18 cellular contexts compared by ENCODE assay signal in the genomic region with DNA sequence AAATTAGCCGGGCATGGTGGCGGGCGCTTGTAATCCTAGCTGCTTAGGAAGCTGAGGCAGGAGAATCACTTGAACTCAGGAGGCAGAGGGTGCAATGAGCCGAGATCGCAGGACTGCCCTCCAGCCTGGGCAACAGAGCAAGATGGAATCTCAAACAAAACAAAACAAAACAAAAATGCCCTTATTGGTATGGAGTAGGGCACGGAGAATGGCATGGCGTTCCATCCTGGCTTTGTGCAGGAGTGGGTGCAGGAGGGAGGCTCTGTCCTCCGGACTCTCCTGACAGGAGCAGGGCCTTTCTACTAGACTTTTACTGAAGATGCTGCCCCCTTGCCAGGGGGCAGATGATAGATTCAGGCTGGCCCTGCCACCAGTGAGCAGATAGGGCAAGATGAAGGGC. TPM values are rescaled to one million over a fixed set of nuclear protein-coding genes. Genes with fewer than 3 reads are reported as not detected.
"Had no signal": no experiment of that assay in that cellular context is flagged by ENCODE, and none has a peak within 500 bp of the region (broad histone marks: within the 10 kb centered on the region; RNA-seq: fewer than 3 reads in every experiment).

No MANE protein-coding gene starts in this region.

- DNase-seq: activated CD8-positive, alpha-beta memory T cell treated with anti-CD3 and anti-CD28 coated beads, Interleukin-2, amount 50 U/mL, for 4 hours; activated CD8-positive, alpha-beta T cell treated with anti-CD3 and anti-CD28 coated beads for 36 hours; activated gamma-delta T cell treated with Interleukin-2 at 50 U/mL for 16 hours; activated T-cell treated with anti-CD3 and anti-CD28 coated beads, Interleukin-2, amount 50 U/mL, for 72 hours; aorta; effector CD8-positive, alpha-beta T cell; lower lobe of right lung; mucosa of descending colon; stimulated activated CD4-positive, alpha-beta T cell treated with anti-CD3 and anti-CD28 coated beads, Interleukin-12 subunit alpha, Interleukin-12 subunit beta, amount 100 ng/mL, for 4 hours; stimulated activated CD4-positive, alpha-beta T cell treated with anti-CD3 and anti-CD28 coated beads, Interleukin-2, amount 100 ng/mL, for 48 hours; T-cell; T1000 had no signal

- H3K36me3 Mint-ChIP-seq: T-cell had no signal

- H3K27ac ChIP-seq: epithelial cell of prostate, lower lobe of right lung had no signal

- H3K36me3 ChIP-seq: gastroesophageal sphincter, lower lobe of right lung had no signal

- ATAC-seq: activated CD8-positive, alpha-beta T cell treated with anti-CD3 and anti-CD28 coated beads for 36 hours; activated T-cell treated with anti-CD3 and anti-CD28 coated beads, Interleukin-2, amount 50 U/mL, for 72 hours; T-cell had no signal

- H3K27ac Mint-ChIP-seq: activated CD8-positive, alpha-beta T cell treated with anti-CD3 and anti-CD28 coated beads for 36 hours; activated T-cell treated with anti-CD3 and anti-CD28 coated beads, Interleukin-2, amount 50 U/mL, for 72 hours; stimulated activated naive CD8-positive, alpha-beta T cell treated with anti-CD3 and anti-CD28 coated beads, Interleukin-15, Interleukin-2, amounts not matched to agents 100 ng/mL and 50 ng/mL, for 24 hours; T-cell had no signal

- FAIRE-seq: colon had no signal

- H3K9me3 ChIP-seq: gastroesophageal sphincter, lower lobe of right lung, mucosa of descending colon had no signal

- H3K9me3 Mint-ChIP-seq: activated CD8-positive, alpha-beta T cell treated with anti-CD3 and anti-CD28 coated beads for 36 hours; activated T-cell treated with anti-CD3 and anti-CD28 coated beads, Interleukin-2, amount 50 U/mL, for 72 hours; stimulated activated naive CD8-positive, alpha-beta T cell treated with anti-CD3 and anti-CD28 coated beads, Interleukin-15, Interleukin-2, amounts not matched to agents 100 ng/mL and 50 ng/mL, for 24 hours; T-cell had no signal

- H3K4me3 Mint-ChIP-seq: activated CD8-positive, alpha-beta T cell treated with anti-CD3 and anti-CD28 coated beads for 36 hours; activated T-cell treated with anti-CD3 and anti-CD28 coated beads, Interleukin-2, amount 50 U/mL, for 72 hours; stimulated activated naive CD8-positive, alpha-beta T cell treated with anti-CD3 and anti-CD28 coated beads, Interleukin-15, Interleukin-2, amounts not matched to agents 100 ng/mL and 50 ng/mL, for 24 hours; T-cell had no signal

RNA-seq across cellular contexts. Expression of a gene that starts 1.0 kb away (rescaled TPM):
- total RNA-seq: activated CD8-positive, alpha-beta T cell treated with anti-CD3 and anti-CD28 coated beads for 36 hours; activated T-cell treated with anti-CD3 and anti-CD28 coated beads, Interleukin-2, amount 50 U/mL, for 72 hours; osteoblast; T-cell had no signal
- polyA plus RNA-seq: neural cell had no signal

RNA-seq across cellular contexts. Expression of a gene that starts 17.3 kb away (rescaled TPM):
- total RNA-seq: activated CD8-positive, alpha-beta T cell treated with anti-CD3 and anti-CD28 coated beads for 36 hours; activated T-cell treated with anti-CD3 and anti-CD28 coated beads, Interleukin-2, amount 50 U/mL, for 72 hours; aorta; gastroesophageal sphincter; lower lobe of right lung; mucosa of descending colon; osteoblast; T-cell had no signal
- polyA plus RNA-seq: aorta, neural cell had no signal

RNA-seq across cellular contexts. Expression of a gene that starts 57.9 kb away (rescaled TPM):
- total RNA-seq: activated CD8-positive, alpha-beta T cell treated with anti-CD3 and anti-CD28 coated beads for 36 hours; activated T-cell treated with anti-CD3 and anti-CD28 coated beads, Interleukin-2, amount 50 U/mL, for 72 hours had no signal
- polyA plus RNA-seq: neural cell had no signal
